Comparison of ENCODE assay signal across 1 cellular context in the genomic region with DNA sequence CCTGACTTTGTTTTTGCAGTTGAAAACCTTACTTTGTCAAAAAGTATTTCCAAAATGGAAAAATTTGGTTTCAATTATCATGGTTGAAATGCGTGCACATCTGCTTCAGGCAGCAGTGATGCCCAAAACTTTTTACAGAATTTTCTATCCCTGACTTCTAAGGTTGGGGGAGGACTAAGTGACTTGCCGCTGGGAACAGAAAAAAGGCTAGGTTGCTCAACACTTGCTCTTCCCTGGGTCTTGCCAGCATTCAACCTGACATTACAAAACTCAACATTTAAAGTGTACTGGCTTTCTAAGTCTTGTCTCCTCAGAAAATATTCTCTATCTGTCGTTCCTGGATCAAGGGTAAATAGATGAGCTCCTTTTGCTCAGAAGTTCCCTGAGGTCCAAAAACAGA.
TF ChIP-seq lines count a peak whose summit lies in the region.

No MANE protein-coding gene starts in this region.

TF ChIP-seq in IMR-90, 13 proteins besides CTCF, POLR2A, EP300 and RAD21:
- 0 out of 2 replicates have a peak, but pooled peaks have one; percentile 19 for TF ChIP-seq CEBPB (IDR thresholded peaks at IDR 0.05; ENCODE audit: low read depth, low read length)
- no peak for TF ChIP-seq MAFK (IDR thresholded peaks at IDR 0.05; ENCODE audit: low read depth, low read length)
